8 cellular contexts compared by ENCODE assay signal in genomic region chr2:437772-438393, GRCh38.
DNase-seq lines count a peak whose midpoint lies in the region; ATAC-seq and TF ChIP-seq lines count a peak whose summit lies in the region.

No MANE protein-coding gene starts in this region.

- H3K9me3 ChIP-seq in T-helper 17 cell (ENCODE audit: control insufficient read depth, low read length, poor library complexity, severe bottlenecking) = no peaks in the 10 kb centered on the region

- peaks cover 18% of the 10 kb centered on the region for H3K4me1 Mint-ChIP-seq in T-helper 17 cell
- H3K4me1 Mint-ChIP-seq in central memory CD8-positive, alpha-beta T cell = peaks cover 26% of the 10 kb centered on the region

- H3K27ac Mint-ChIP-seq in T-helper 17 cell = peak overlapping the region; percentile 88
- peak overlapping the region; percentile 89 for H3K27ac Mint-ChIP-seq in central memory CD8-positive, alpha-beta T cell (ENCODE audit: low read depth)

- ATAC-seq in GM21528 (IDR thresholded peaks at IDR 0.05; ENCODE audit: low FRiP score, unreplicated experiment) = peak; percentile 97
- ATAC-seq in T-helper 17 cell = peak; percentile 100
- ATAC-seq in central memory CD8-positive, alpha-beta T cell (replicated peaks; ENCODE audit: extremely low read depth, poor library complexity, severe bottlenecking) = peak; percentile 99

- peaks cover 6% of the 10 kb centered on the region for H3K27me3 Mint-ChIP-seq in T-helper 17 cell
- H3K27me3 Mint-ChIP-seq in central memory CD8-positive, alpha-beta T cell = peaks cover under 1% of the 10 kb centered on the region

- no peaks in the 10 kb centered on the region for H3K9me3 Mint-ChIP-seq in central memory CD8-positive, alpha-beta T cell

- no peak overlapping the region for H3K4me3 ChIP-seq in GM12865 (ENCODE audit: low read depth, low read length)
- peak overlapping the region; percentile 60 for H3K4me3 ChIP-seq in Jurkat, Clone E6-1 (ENCODE audit: low read length)

- DNase-seq in GM12865 (ENCODE audit: low read depth) (peak; percentile 52), T-helper 17 cell (peak; percentile 24 to 62 (median 54)), OCI-M2 (lab: John Stamatoyannopoulos, UW; ENCODE audit: unreplicated experiment) (no peak), epidermal melanocyte (ENCODE audit: insufficient read length, low spot score) (no peak)
- DNase-seq in Jurkat, Clone E6-1 (ENCODE audit: low read depth, low spot score) = peak; percentile 91
- DNase-seq in central memory CD8-positive, alpha-beta T cell (ENCODE audit: low spot score in 2 of 2) = peak; percentile 35 to 76
- peak; percentile 34 to 36 for DNase-seq in stimulated activated CD8-positive, alpha-beta memory T cell treated with anti-CD3 and anti-CD28 coated beads, Interleukin-7, amount 100 ng/mL, for 4 hours (ENCODE audit: low read depth in 2 of 2)

- peaks cover 3% of the 10 kb centered on the region for H3K36me3 Mint-ChIP-seq in T-helper 17 cell (ENCODE audit: low read depth)
- H3K36me3 Mint-ChIP-seq in central memory CD8-positive, alpha-beta T cell (ENCODE audit: insufficient read depth) = peaks cover 2% of the 10 kb centered on the region

- peak overlapping the region; percentile 79 for H3K4me3 Mint-ChIP-seq in T-helper 17 cell
- peak overlapping the region; percentile 67 for H3K4me3 Mint-ChIP-seq in central memory CD8-positive, alpha-beta T cell

- no peak for TF ChIP-seq CTCF in GM12865 (IDR thresholded peaks at IDR 0.05; ENCODE audit: insufficient read depth, low read depth, low read length, missing control alignments)

Comparison
In these comparisons a context has a peak if more than half of its experiments do, and no peak if none do; other contexts are left out.
1. DNase-seq: peak in GM12865 (single experiment), Jurkat, Clone E6-1 (single experiment), T-helper 17 cell (3 of 3), central memory CD8-positive, alpha-beta T cell (2 of 2) and stimulated activated CD8-positive, alpha-beta memory T cell treated with anti-CD3 and anti-CD28 coated beads, Interleukin-7, amount 100 ng/mL, for 4 hours (2 of 2); none in OCI-M2 (single experiment) and epidermal melanocyte (single experiment).
2. Peak in every context shown above with its lines, with median percentiles within 50 percentile points of each other: ATAC-seq.